8 cellular contexts compared by ENCODE assay signal in genomic region chr10:3811331-3811870, GRCh38. TPM values are rescaled to one million over a fixed set of nuclear protein-coding genes. Genes with fewer than 3 reads are reported as not detected.
DNase-seq lines count a peak whose midpoint lies in the region; ATAC-seq and TF ChIP-seq lines count a peak whose summit lies in the region.

No MANE protein-coding gene starts in this region.

- H3K4me3 ChIP-seq in coronary artery (peak overlapping the region; percentile 52), mucosa of rectum (ENCODE audit: low read length in 2 of 2) (peak overlapping the region; percentile 40 to 57)

- H3K9me3 ChIP-seq in mucosa of rectum (ENCODE audit: control insufficient read depth in 2 of 2, low read length in 2 of 2) = no peaks in the 10 kb centered on the region

- no peak overlapping the region for H3K27ac Mint-ChIP-seq in T-cell

- POLR2A ChIA-PET in T-cell (lab: Charles Lee) = interaction anchor here (1.0 to 8.8 kb wide), 7 partner anchors 27 to 77 kb away, joined by 3 to 240 read pairs (median 8); partner anchors contain the start of gene KLF6 (in 2 of the 2)

- peaks cover 22 to 86% (median 60%) of the 10 kb centered on the region in 3 donors for H3K4me1 Mint-ChIP-seq in T-cell

- DNase-seq in activated naive CD4-positive, alpha-beta T cell treated with Interleukin-2 at 50 U/mL for 16 hours = peak; percentile 66
- no peak for DNase-seq in activated naive CD4-positive, alpha-beta T cell (lab: John Stamatoyannopoulos, UW)
- DNase-seq in T-cell (peak in 12 of 34 experiments; percentile 6 to 38 (median 18)), coronary artery (ENCODE audit: low spot score) (no peak), epidermal melanocyte (ENCODE audit: insufficient read length, low spot score) (no peak), DMS79 treated with DMSO at 0.1 percent for 48 hours (lab: John Stamatoyannopoulos, UW) (no peak)

- peaks cover 48 to 55% of the 10 kb centered on the region in 2 donors for H3K4me1 ChIP-seq in mucosa of rectum (ENCODE audit: control insufficient read depth in 2 of 2, insufficient read depth in 2 of 2, low read length in 2 of 2)

- peak overlapping the region; percentile 45 to 67 (median 63) for H3K4me3 Mint-ChIP-seq in T-cell

- H3K36me3 Mint-ChIP-seq in T-cell = no peaks in the 10 kb centered on the region

- H3K27me3 ChIP-seq in mucosa of rectum (ENCODE audit: control insufficient read depth in 2 of 2, insufficient read depth in 2 of 2, low read length in 2 of 2) = no peaks in the 10 kb centered on the region

- no peaks in the 10 kb centered on the region for H3K27me3 Mint-ChIP-seq in T-cell

- ATAC-seq in HG03095 (IDR thresholded peaks at IDR 0.05; ENCODE audit: unreplicated experiment) (peak; percentile 76), T-cell (replicated peaks in 1 of 4) (peak; percentile 34 to 65 (median 48))

- peak overlapping the region; percentile 70 to 85 for H3K27ac ChIP-seq in coronary artery
- peak overlapping the region; percentile 94 for H3K27ac ChIP-seq in mucosa of rectum (ENCODE audit: low read depth in 2 of 2, low read length in 2 of 2)

- H3K9ac ChIP-seq in mucosa of rectum (ENCODE audit: low read depth in 1 of 2, low read length in 2 of 2) = peak overlapping the region; percentile 53 to 73

- no peaks in the 10 kb centered on the region for H3K9me3 Mint-ChIP-seq in T-cell

- no peaks in the 10 kb centered on the region for H3K36me3 ChIP-seq in mucosa of rectum (ENCODE audit: control insufficient read depth in 2 of 2, insufficient read depth in 2 of 2, low read length in 2 of 2)

- TF ChIP-seq CTCF in coronary artery (IDR thresholded peaks at IDR 0.05) = no peak

- CTCF ChIA-PET in T-cell (lab: Charles Lee) = interaction anchor here in 1 of 2 donors (1.1 to 1.3 kb wide), 2 partner anchors 33 to 36 kb away, joined by 4 read pairs; no protein-coding TSS in a partner anchor

RNA-seq across cellular contexts. Expression of gene KLF6, which starts 26.4 kb away (rescaled TPM):
- total RNA-seq in T-cell = 1,000 to 10,000 TPM in 1 of 5 donors, 100 to 1,000 TPM in 4; 285 to 1,180 (median 400) TPM
